15 cellular contexts compared by ENCODE assay signal in genomic region chr20:45070932-45071632, GRCh38. TPM values are rescaled to one million over a fixed set of nuclear protein-coding genes. Genes with fewer than 3 reads are reported as not detected.
DNase-seq lines count a peak whose midpoint lies in the region; TF ChIP-seq lines count a peak whose summit lies in the region.
"Had no signal": no experiment of that assay in that cellular context is flagged by ENCODE, and none has a peak within 500 bp of the region (broad histone marks: within the 10 kb centered on the region; RNA-seq: fewer than 3 reads in every experiment).

No MANE protein-coding gene starts in this region.

- no peak for TF ChIP-seq CTCF in epithelial cell of esophagus (IDR thresholded peaks at IDR 0.05; ENCODE audit: insufficient read depth, low read depth, low read length, missing control alignments)
- TF ChIP-seq CTCF in stomach (IDR thresholded peaks at IDR 0.05) = no peak

- no peak for TF ChIP-seq POLR2A in stomach (IDR thresholded peaks at IDR 0.05)

- H3K4me1 ChIP-seq in stomach = peaks cover 0 to 7% (median 3%) of the 10 kb centered on the region in 4 donors
- H3K4me1 ChIP-seq: left lung had no signal

- H3K4me1 Mint-ChIP-seq in activated naive CD4-positive, alpha-beta T cell treated with anti-CD3 and anti-CD28 coated beads, Interleukin-2, amount 50 U/mL, for 24 hours = peaks cover 56% of the 10 kb centered on the region

- peaks cover 24% of the 10 kb centered on the region for H3K36me3 Mint-ChIP-seq in activated naive CD4-positive, alpha-beta T cell treated with anti-CD3 and anti-CD28 coated beads, Interleukin-2, amount 50 U/mL, for 24 hours

- 92 to 96% (median 95%) methylated on average over 6 of the region's 6 CpGs for WGBS in stomach, 5 donors

- TF ChIP-seq EP300 in stomach (IDR thresholded peaks at IDR 0.05) = no peak

- no peaks in the 10 kb centered on the region for H3K27me3 ChIP-seq in stomach
- H3K27me3 ChIP-seq: left lung had no signal

- H3K36me3 ChIP-seq in stomach = peaks cover 11 to 44% (median 30%) of the 10 kb centered on the region in 4 donors

- H3K27me3 Mint-ChIP-seq in activated naive CD4-positive, alpha-beta T cell treated with anti-CD3 and anti-CD28 coated beads, Interleukin-2, amount 50 U/mL, for 24 hours = no peaks in the 10 kb centered on the region

- H3K4me3 ChIP-seq in epithelial cell of esophagus (ENCODE audit: low read length) (no peak overlapping the region), stomach (no peak overlapping the region)
- H3K4me3 ChIP-seq: left lung, SK-N-MC had no signal

- peak overlapping the region; percentile 70 for H3K27ac Mint-ChIP-seq in activated naive CD4-positive, alpha-beta T cell treated with anti-CD3 and anti-CD28 coated beads, Interleukin-2, amount 50 U/mL, for 24 hours

- H3K4me3 Mint-ChIP-seq in activated naive CD4-positive, alpha-beta T cell treated with anti-CD3 and anti-CD28 coated beads, Interleukin-2, amount 50 U/mL, for 24 hours = no peak overlapping the region

- intact Hi-C loops in stomach (cut with DNase I; ENCODE audit: low total_unique reads) = no loop called here

- no peaks in the 10 kb centered on the region for H3K9me3 Mint-ChIP-seq in activated naive CD4-positive, alpha-beta T cell treated with anti-CD3 and anti-CD28 coated beads, Interleukin-2, amount 50 U/mL, for 24 hours

- H3K9me3 ChIP-seq in stomach = no peaks in the 10 kb centered on the region
- H3K9me3 ChIP-seq: left lung had no signal

- no peak overlapping the region for H3K27ac ChIP-seq in stomach
- H3K27ac ChIP-seq: left lung, SK-N-MC had no signal

- no peak for DNase-seq in activated naive CD4-positive, alpha-beta T cell treated with anti-CD3 and anti-CD28 coated beads, Interleukin-2, amount 50 U/mL, for 16 hours
- peak; percentile 70 for DNase-seq in NCI-H226
- peak; percentile 69 for DNase-seq in epithelial cell of esophagus (ENCODE audit: low read depth)
- peak; percentile 49 for DNase-seq in pulmonary artery endothelial cell (ENCODE audit: low read depth, low spot score)
- DNase-seq in stomach = no peak
- DNase-seq in effector CD4-positive, alpha-beta T cell = no peak
- no peak for DNase-seq in islet precursor cell
- DNase-seq: activated CD4-positive, alpha-beta T cell treated with anti-CD3 and anti-CD28 coated beads for 48 hours; cortex of kidney; DND-41; glutamatergic neuron; left lung; NCI-H1694 treated with DMSO at 0.1 percent for 48 hours had no signal

RNA-seq across cellular contexts. Expression of gene KCNS1, which starts 29.8 kb away (rescaled TPM):
- 0.20 and 0.21 TPM in 2 replicates for total RNA-seq in pulmonary artery endothelial cell
- not detected for total RNA-seq in stomach
- under 1 TPM in 1 of 3 donors, not detected in 2; 0.30 TPM for polyA plus RNA-seq in stomach

RNA-seq across cellular contexts. Expression of gene WFDC5, which starts 43.9 kb away (rescaled TPM):
- total RNA-seq in pulmonary artery endothelial cell = not detected in 2 replicates
- total RNA-seq in stomach = not detected
- 1 to 10 TPM in 1 of 3 donors, not detected in 2; 3.7 TPM for polyA plus RNA-seq in stomach

RNA-seq across cellular contexts. Expression of gene WFDC12, which starts 53.2 kb away (rescaled TPM):
- not detected in 2 replicates for total RNA-seq in pulmonary artery endothelial cell
- not detected for total RNA-seq in stomach
- polyA plus RNA-seq in stomach = under 1 TPM in 1 of 3 donors, not detected in 2; 0.15 TPM

Comparison
In these comparisons a context has a peak if more than half of its experiments do, and no peak if none do; other contexts are left out.
1. DNase-seq: peak in NCI-H226 (single experiment), epithelial cell of esophagus (single experiment) and pulmonary artery endothelial cell (single experiment); none in activated naive CD4-positive, alpha-beta T cell treated with anti-CD3 and anti-CD28 coated beads, Interleukin-2, amount 50 U/mL, for 16 hours (single experiment), stomach (single experiment), effector CD4-positive, alpha-beta T cell (single experiment) and islet precursor cell (single experiment).